ENCODE assay signal across 27 cellular contexts in genomic region chr5:137757634-137758033, GRCh38.
"Had no signal": no experiment of that assay in that cellular context is flagged by ENCODE, and none has a peak within 500 bp of the region (broad histone marks: within the 10 kb centered on the region; RNA-seq: fewer than 3 reads in every experiment).

No MANE protein-coding gene starts in this region.

- H3K4me1 Mint-ChIP-seq: endodermal cell had no signal

- H3K9me3 Mint-ChIP-seq: dendritic cell treated with granulocyte-macrophage colony-stimulating factor and Interleukin-4, amounts not matched to agents 40 ng/mL and 50 ng/mL, for 4 days; effector memory CD8-positive, alpha-beta T cell; naive B cell; naive thymus-derived CD8-positive, alpha-beta T cell had no signal

- H3K27me3 Mint-ChIP-seq: dendritic cell treated with granulocyte-macrophage colony-stimulating factor and Interleukin-4, amounts not matched to agents 40 ng/mL and 50 ng/mL, for 4 days; naive B cell; naive thymus-derived CD8-positive, alpha-beta T cell had no signal

- H3K4me3 ChIP-seq: esophagus squamous epithelium, gastrocnemius medialis, heart right ventricle, left lung, lower lobe of right lung, mucosa of descending colon had no signal

- DNase-seq: cortex of kidney; effector CD8-positive, alpha-beta T cell; effector memory CD8-positive, alpha-beta T cell; endodermal cell; erythroblast; esophagus squamous epithelium; foreskin fibroblast; foreskin melanocyte; gastrocnemius medialis; glutamatergic neuron; heart right ventricle; hippocampal formation; left cardiac atrium; left lung; left ventricle myocardium superior; lower lobe of right lung; mesenchymal stem cell; mucosa of descending colon; naive B cell; naive thymus-derived CD8-positive, alpha-beta T cell had no signal

- H3K27ac Mint-ChIP-seq: dendritic cell treated with granulocyte-macrophage colony-stimulating factor and Interleukin-4, amounts not matched to agents 40 ng/mL and 50 ng/mL, for 4 days; effector memory CD8-positive, alpha-beta T cell; endodermal cell; mesothelial cell of epicardium; naive B cell; naive thymus-derived CD8-positive, alpha-beta T cell had no signal

- H3K9me3 ChIP-seq: esophagus squamous epithelium, gastrocnemius medialis, heart right ventricle, left lung, lower lobe of right lung, mucosa of descending colon had no signal

- FAIRE-seq: endometrium, islet of Langerhans, keratinocyte had no signal

- H3K27me3 ChIP-seq: esophagus squamous epithelium, gastrocnemius medialis, heart right ventricle, left lung had no signal

- ATAC-seq: effector memory CD8-positive, alpha-beta T cell; esophagus mucosa; gastrocnemius medialis; heart right ventricle; left cardiac atrium; left lung; left ventricle myocardium superior; lower lobe of right lung; mucosa of descending colon; naive thymus-derived CD8-positive, alpha-beta T cell had no signal

- H3K36me3 Mint-ChIP-seq: mesothelial cell of epicardium had no signal

- H3K4me3 Mint-ChIP-seq: dendritic cell treated with granulocyte-macrophage colony-stimulating factor and Interleukin-4, amounts not matched to agents 40 ng/mL and 50 ng/mL, for 4 days; effector memory CD8-positive, alpha-beta T cell; endodermal cell; mesothelial cell of epicardium had no signal

- H3K27ac ChIP-seq: epithelial cell of prostate, gastrocnemius medialis, heart right ventricle, left lung, lower lobe of right lung had no signal

- H3K36me3 ChIP-seq: esophagus squamous epithelium, gastrocnemius medialis, left lung, lower lobe of right lung had no signal
